ENCODE assay signal across 19 cellular contexts in genomic region chr5:1282139-1282992, GRCh38. TPM values are rescaled to one million over a fixed set of nuclear protein-coding genes. Genes with fewer than 3 reads are reported as not detected.
A peak's percentile ranks its signal among the peaks of the same experiment; 100 is the strongest.
DNase-seq lines count a peak whose midpoint lies in the region; ATAC-seq, FAIRE-seq and TF ChIP-seq lines count a peak whose summit lies in the region.
"Had no signal": no experiment of that assay in that cellular context is flagged by ENCODE, and none has a peak within 500 bp of the region (broad histone marks: within the 10 kb centered on the region; RNA-seq: fewer than 3 reads in every experiment).

No MANE protein-coding gene starts in this region.

- H3K4me1 ChIP-seq in transverse colon, result no peaks in the 10 kb centered on the region
- H3K4me1 ChIP-seq: BLaER1, tibial artery had no signal

- no peak for TF ChIP-seq EP300 in transverse colon (IDR thresholded peaks at IDR 0.05; ENCODE audit: low read depth)

- in situ Hi-C loops in transverse colon (cut with MboI; ENCODE audit: low pct_ligation_motif_present in 1 of 4, low pct_unique_long_range_greater_than_20kb in 1 of 4, low sequenced_read_pairs in 3 of 4), result no loop called here

- TF ChIP-seq CTCF in bronchial epithelial cell (IDR thresholded peaks at IDR 0.05; ENCODE audit: insufficient read depth, low read length, severe bottlenecking), result no peak
- no peak for TF ChIP-seq CTCF in transverse colon (IDR thresholded peaks at IDR 0.05)

- no peak for ATAC-seq in GM21786 (IDR thresholded peaks at IDR 0.05; ENCODE audit: unreplicated experiment)

- H3K36me3 ChIP-seq in bronchial epithelial cell (ENCODE audit: control insufficient read depth, insufficient read depth, low read length) (no peaks in the 10 kb centered on the region), transverse colon (no peaks in the 10 kb centered on the region)
- H3K36me3 ChIP-seq: tibial artery had no signal

- H3K4me3 ChIP-seq in bronchial epithelial cell (ENCODE audit: low read depth, low read length) (no peak overlapping the region), transverse colon (no peak overlapping the region)
- H3K4me3 ChIP-seq: BLaER1, tibial artery had no signal

- no peak for TF ChIP-seq POLR2A in transverse colon (IDR thresholded peaks at IDR 0.05)

- H3K27me3 ChIP-seq in bronchial epithelial cell (ENCODE audit: control insufficient read depth, insufficient read depth, low read length) (no peaks in the 10 kb centered on the region), transverse colon (no peaks in the 10 kb centered on the region)
- H3K27me3 ChIP-seq: BLaER1, tibial artery had no signal

- no peaks in the 10 kb centered on the region for H3K9me3 ChIP-seq in transverse colon

- DNase-seq in DMS79 treated with DMSO at 0.1 percent for 48 hours (lab: John Stamatoyannopoulos, UW), result peak; percentile 77
- DNase-seq in HTR-8/SVneo (ENCODE audit: insufficient read length, low spot score), result no peak
- peak; percentile 63 for DNase-seq in bronchial epithelial cell (ENCODE audit: low read depth)
- peak; percentile 0 for DNase-seq in midbrain (lab: John Stamatoyannopoulos, UW)
- DNase-seq in COLO829 (ENCODE audit: low spot score), result no peak
- DNase-seq in effector CD8-positive, alpha-beta T cell (lab: John Stamatoyannopoulos, UW), result no peak
- no peak for DNase-seq in transverse colon
- DNase-seq: activated T-cell treated with anti-CD3 and anti-CD28 coated beads, Interleukin-2, amount 50 U/mL, for 48 hours; effector memory CD4-positive, alpha-beta T cell; immature natural killer cell; MV-4-11; NCI-H69 had no signal

- FAIRE-seq in HTR-8/SVneo (lab: Jason Lieb, UNC), result peak; percentile 33
- FAIRE-seq in bronchial epithelial cell (lab: Jason Lieb, UNC), result no peak
- FAIRE-seq: frontal cortex, GM12891 had no signal

- no peak overlapping the region for H3K27ac ChIP-seq in transverse colon
- H3K27ac ChIP-seq: BLaER1, tibial artery had no signal

- 87 to 100% methylated on average over 1 to 37 of the region's 37 CpGs for WGBS in transverse colon (ENCODE audit: low coverage in 1 of 2), 2 donors

- intact Hi-C loops in transverse colon (cut with DNase I; ENCODE audit: low total_unique reads), result no loop called here

RNA-seq across cellular contexts. Expression of gene TERT, which starts 12.5 kb away (rescaled TPM):
- total RNA-seq in bronchial epithelial cell, result under 0.01 TPM in 1 of 2 replicates, not detected in the other
- not detected for total RNA-seq in transverse colon
- total RNA-seq: frontal cortex, RPMI7951 had no signal

RNA-seq across cellular contexts. Expression of gene SLC6A18, which starts 57.2 kb away (rescaled TPM):
- not detected in 2 replicates for total RNA-seq in bronchial epithelial cell
- not detected for total RNA-seq in transverse colon
- total RNA-seq: frontal cortex, pulmonary artery endothelial cell, RPMI7951 had no signal

Comparison
In these comparisons a context has a peak if more than half of its experiments do, and no peak if none do; other contexts are left out.
1. DNase-seq: peak in DMS79 treated with DMSO at 0.1 percent for 48 hours (single experiment), bronchial epithelial cell (single experiment) and midbrain (single experiment); none in HTR-8/SVneo (single experiment), COLO829 (single experiment), effector CD8-positive, alpha-beta T cell (single experiment) and transverse colon (single experiment).